ENCODE assay signal across 21 cellular contexts in genomic region chr7:122686360-122686878, GRCh38. TPM values are rescaled to one million over a fixed set of nuclear protein-coding genes. Genes with fewer than 3 reads are reported as not detected.
DNase-seq lines count a peak whose midpoint lies in the region; ATAC-seq, FAIRE-seq and TF ChIP-seq lines count a peak whose summit lies in the region.
"Had no signal": no experiment of that assay in that cellular context is flagged by ENCODE, and none has a peak within 500 bp of the region (broad histone marks: within the 10 kb centered on the region; RNA-seq: fewer than 3 reads in every experiment).

No MANE protein-coding gene starts in this region.

- H4K20me1 ChIP-seq in GM23338 (replicated peaks; ENCODE audit: insufficient read depth) (no peaks in the 10 kb centered on the region), Karpas-422 (ENCODE audit: insufficient read depth, low read depth, low read length) (no peaks in the 10 kb centered on the region), H1 (replicated peaks in 1 of 2; ENCODE audit: control insufficient read depth in 1 of 2, insufficient read depth in 2 of 2, low read length in 2 of 2) (no peaks in the 10 kb centered on the region)

- peak overlapping the region; percentile 37 for H3K27ac Mint-ChIP-seq in GM23338
- H3K27ac Mint-ChIP-seq: CD4-positive, alpha-beta memory T cell had no signal

- H3K36me3 ChIP-seq in GM23338 (ENCODE audit: insufficient read depth) (no peaks in the 10 kb centered on the region), Karpas-422 (ENCODE audit: insufficient read depth, low read length) (no peaks in the 10 kb centered on the region), H1 (ENCODE audit: control insufficient read depth in 2 of 4, insufficient read depth in 4 of 4, low read length in 3 of 4) (no peaks in the 10 kb centered on the region)
- H3K36me3 ChIP-seq: BE2C had no signal

- H3K79me2 ChIP-seq in GM23338 (replicated peaks; ENCODE audit: insufficient read depth) (no peaks in the 10 kb centered on the region), Karpas-422 (ENCODE audit: low read length) (no peaks in the 10 kb centered on the region), H1 (ENCODE audit: control insufficient read depth in 1 of 2, insufficient read depth in 2 of 2, low read length in 2 of 2) (no peaks in the 10 kb centered on the region)

- peaks cover 41% of the 10 kb centered on the region for H3K4me1 Mint-ChIP-seq in GM23338
- H3K4me1 Mint-ChIP-seq: CD4-positive, alpha-beta memory T cell had no signal

- no peak overlapping the region; the same call in 1 of the 2 replicates for H2AK5ac ChIP-seq in H1 (ENCODE audit: low read depth, low read length)

- no peak overlapping the region for H4K91ac ChIP-seq in H1 (replicated peaks; ENCODE audit: insufficient read length, low read length)

- no peak overlapping the region for H3K4me3 Mint-ChIP-seq in GM23338
- H3K4me3 Mint-ChIP-seq: CD4-positive, alpha-beta memory T cell had no signal

- TF ChIP-seq EP300 in H1 (IDR thresholded peaks at IDR 0.05; ENCODE audit: borderline replicate concordance in 1 of 2, low read depth in 2 of 2, low read length in 2 of 2): no peak

- TF ChIP-seq CTCF in GM23338 (conservative IDR thresholded peaks at IDR 0.05; ENCODE audit: low read depth in 2 of 2): no peak
- no peak for TF ChIP-seq CTCF in H1 (IDR thresholded peaks at IDR 0.05; ENCODE audit: control extremely low read depth in 1 of 3, insufficient read depth in 1 of 3, low read depth in 1 of 3, low read length in 3 of 3)
- TF ChIP-seq CTCF in GM13976 (IDR thresholded peaks at IDR 0.05; ENCODE audit: borderline replicate concordance, control extremely low read depth, extremely low read depth, insufficient read depth, missing control alignments): no peak

- no peak overlapping the region; the same call in 1 of the 2 replicates for H2BK5ac ChIP-seq in H1 (ENCODE audit: low read depth, low read length)

- H2BK120ac ChIP-seq in H1 (replicated peaks; ENCODE audit: low read depth, low read length): no peak overlapping the region

- no peak for TF ChIP-seq POLR2A in H1 (IDR thresholded peaks at IDR 0.05; ENCODE audit: control extremely low read depth in 1 of 2, low read depth in 2 of 2, low read length in 2 of 2)

- H3K4me2 ChIP-seq in GM23338 (peak overlapping the region; percentile 29; the same call in 1 of the 2 replicates), Karpas-422 (ENCODE audit: low read depth, low read length, poor library complexity, severe bottlenecking) (peak overlapping the region; percentile 50), H1 (ENCODE audit: insufficient read depth in 1 of 2, low read depth in 2 of 2, low read length in 2 of 2) (peak overlapping the region; percentile 34 to 70; a peak in 3 of 4 replicates)
- H3K4me2 ChIP-seq: A549 had no signal

- peaks cover 4% of the 10 kb centered on the region for H3K27me3 Mint-ChIP-seq in GM23338 (ENCODE audit: insufficient read depth, low read depth, poor library complexity)
- H3K27me3 Mint-ChIP-seq: CD4-positive, alpha-beta memory T cell had no signal

- no peaks in the 10 kb centered on the region for H3K23me2 ChIP-seq in H1 (ENCODE audit: low read depth, low read length)

- in situ Hi-C loops in GM13976 (cut with MboI; ENCODE audit: low sequenced_read_pairs, unreplicated experiment): no loop called here

- peak overlapping the region; percentile 87; the same call in 1 of the 2 replicates for H4K8ac ChIP-seq in H1 (ENCODE audit: extremely low read depth, insufficient read depth, low read length)

- H3K23ac ChIP-seq in H1 (ENCODE audit: insufficient read length): no peak overlapping the region

- POLR2A ChIA-PET in H1 (lab: Charles Lee; ENCODE audit: partially characterized antibody): interaction anchor here (2.2 kb wide), 1 partner anchor 9 kb away, joined by 9 read pairs; no protein-coding TSS in a partner anchor

- H3K4me1 ChIP-seq in GM23338 (ENCODE audit: insufficient read depth): peaks cover 28% of the 10 kb centered on the region
- H3K4me1 ChIP-seq in Karpas-422 (ENCODE audit: low read length): peaks cover 28% of the 10 kb centered on the region
- H3K4me1 ChIP-seq in H1 (replicated peaks in 1 of 4; ENCODE audit: control insufficient read depth in 3 of 4, insufficient read depth in 4 of 4, low read length in 3 of 4): peaks cover 4 to 16% (median 13%) of the 10 kb centered on the region in 4 experiments
- H3K4me1 ChIP-seq: A549, BE2C had no signal

- H3K14ac ChIP-seq in H1 (ENCODE audit: insufficient read length): no peak overlapping the region

- DNase-seq in GM23338 (ENCODE audit: low spot score) (peak; percentile 78), Karpas-422 (no peak), H1 (ENCODE audit: low read depth in 1 of 2, low spot score in 2 of 2) (no peak), iPS-NIHi11 (ENCODE audit: low spot score) (peak; percentile 12), GM13976 (ENCODE audit: low spot score) (no peak), NCI-H1436 treated with DMSO at 0.1 percent for 48 hours (lab: John Stamatoyannopoulos, UW) (no peak)
- DNase-seq: BE2C; CD4-positive, alpha-beta memory T cell; DMS153; DMS79 treated with DMSO at 0.1 percent for 48 hours; EL; GDM1; IMR-90; KBM-7 had no signal

- H2BK12ac ChIP-seq in H1 (ENCODE audit: low read depth, low read length): peak overlapping the region; percentile 21; the same call in 1 of the 2 replicates

- H2AFZ ChIP-seq in GM23338 (no peak overlapping the region), Karpas-422 (ENCODE audit: low read length) (no peak overlapping the region), H1 (ENCODE audit: low read length) (no peak overlapping the region; the same call in 1 of the 2 replicates)

- H3F3A ChIP-seq in GM23338 (replicated peaks; ENCODE audit: low read depth): no peaks in the 10 kb centered on the region; the same call in 1 of the 2 replicates

- H3K9me3 Mint-ChIP-seq in GM23338: no peaks in the 10 kb centered on the region; the same call in 2 of the 3 replicates

- no peak for TF ChIP-seq RAD21 in H1 (IDR thresholded peaks at IDR 0.05 in 1 of 2, conservative IDR thresholded peaks at IDR 0.05 in 1 of 2; ENCODE audit: low read depth in 2 of 2, low read length in 2 of 2)

- no peaks in the 10 kb centered on the region for H3K79me1 ChIP-seq in H1 (ENCODE audit: low read depth, low read length)

- no peak overlapping the region for H3K56ac ChIP-seq in H1 (replicated peaks; ENCODE audit: insufficient read length, low read depth, low read length)

- no peak for FAIRE-seq in H1 (lab: Jason Lieb, UNC)
- FAIRE-seq: A549 had no signal

- H3K9me2 ChIP-seq in GM23338 (ENCODE audit: insufficient read depth) (no peaks in the 10 kb centered on the region), Karpas-422 (replicated peaks; ENCODE audit: insufficient read depth, low read length) (no peaks in the 10 kb centered on the region)

- ATAC-seq in GM23338 (peak; percentile 76), GM21515 (IDR thresholded peaks at IDR 0.05; ENCODE audit: unreplicated experiment) (no peak), HG02588 (IDR thresholded peaks at IDR 0.05; ENCODE audit: unreplicated experiment) (no peak)
- ATAC-seq: A549, HCT116 had no signal

- H3K27ac ChIP-seq in GM23338 (ENCODE audit: low read depth): peak overlapping the region; percentile 39; the same call in 1 of the 2 replicates
- H3K27ac ChIP-seq in Karpas-422 (ENCODE audit: low read length): 0 out of 2 replicates have a peak overlapping the region, but pooled peaks have one; percentile 7
- no peak overlapping the region for H3K27ac ChIP-seq in H1 (ENCODE audit: low read depth, low read length)
- H3K27ac ChIP-seq: A549, C4-2B had no signal

- CTCF ChIA-PET in H1 (lab: Charles Lee; ENCODE audit: partially characterized antibody): interaction anchor here (1.1 to 5.0 kb wide), 8 partner anchors 9 to 468 kb away, joined by 3 to 35 read pairs (median 4); partner anchors contain the start of genes RNF133 and RNF148

- H3K27me3 ChIP-seq in GM23338 (ENCODE audit: insufficient read depth) (no peaks in the 10 kb centered on the region), Karpas-422 (ENCODE audit: low read length) (no peaks in the 10 kb centered on the region), H1 (replicated peaks in 1 of 4; ENCODE audit: control insufficient read depth in 3 of 4, extremely low read depth in 1 of 4, insufficient read depth in 3 of 4, low read length in 3 of 4) (no peaks in the 10 kb centered on the region)

- no peak overlapping the region; the same call in 1 of the 2 replicates for H3K18ac ChIP-seq in H1 (ENCODE audit: extremely low read depth, low read length)

- H4K5ac ChIP-seq in H1 (ENCODE audit: insufficient read length, low read depth, low read length): no peak overlapping the region

- no peaks in the 10 kb centered on the region for H3K36me3 Mint-ChIP-seq in GM23338 (ENCODE audit: low read depth)
- H3K36me3 Mint-ChIP-seq: CD4-positive, alpha-beta memory T cell had no signal

- H3K4me3 ChIP-seq in GM23338 (no peak overlapping the region), Karpas-422 (ENCODE audit: low read length) (no peak overlapping the region), H1 (ENCODE audit: extremely low read depth in 1 of 4, insufficient read depth in 2 of 4, low read depth in 3 of 4, low read length in 4 of 4) (no peak overlapping the region)
- H3K4me3 ChIP-seq: A549 had no signal

- H3K9ac ChIP-seq in Karpas-422 (ENCODE audit: low read length): no peak overlapping the region
- H3K9ac ChIP-seq in H1 (replicated peaks in 1 of 4; ENCODE audit: extremely low read depth in 1 of 4, low read depth in 3 of 4, low read length in 3 of 4): no peak overlapping the region; a peak in 2 of 7 replicates

- H2BK15ac ChIP-seq in H1 (ENCODE audit: low read length): no peak overlapping the region

- no peaks in the 10 kb centered on the region; the same call in 1 of the 2 replicates for H3K9me3 ChIP-seq in Karpas-422 (ENCODE audit: low read length)
- H3K9me3 ChIP-seq in H1 (ENCODE audit: insufficient read depth in 2 of 2, low read depth in 1 of 2, low read length in 1 of 2): no peaks in the 10 kb centered on the region
- H3K9me3 ChIP-seq: A549, BE2C had no signal

- H2BK20ac ChIP-seq in H1 (ENCODE audit: low read length): 0 out of 2 replicates have a peak overlapping the region, but pooled peaks have one; percentile 3

- H3K4ac ChIP-seq in H1 (replicated peaks; ENCODE audit: insufficient read length, low read depth, low read length): no peak overlapping the region

- WGBS in H1 (ENCODE audit: extremely low coverage in 1 of 2, insufficient coverage in 1 of 2, insufficient read length in 1 of 2, insufficient replicate concordance in 2 of 2, low coverage in 1 of 2, low lambda C conversion rate in 2 of 2, missing lambda C conversion rate in 1 of 2), 2 experiments: 39% methylated on average over 10 of the region's 10 CpGs; no CpG with 5 or more reads in 1 of the 2 experiments

RNA-seq across cellular contexts. Expression of gene RNF133, which starts 12.5 kb away (rescaled TPM):
- 1.1 and 2.0 TPM in 2 replicates for total RNA-seq in GM23338 (2014; rRNA removed; shearing (Covaris generic))
- polyA plus RNA-seq in GM23338 (2016; fragmentation: Nextera tagmentation; extraction: Ambion mirVana) (not detected in 2 replicates), H1 (2011; rRNA removed) (0.09 TPM in 1 of 2 replicates, not detected in the other)
- total RNA-seq in Karpas-422 (2014; rRNA removed; shearing (Covaris generic); ENCODE audit: low replicate concordance): not detected in 2 replicates
- total RNA-seq in H1 (2021; fragmentation: NEBNext Ultra II Directional; extraction: Animal tissue kit (Norgen Biotek cat#: 25700)): 0.39 TPM in 1 of 2 replicates, not detected in the other
- polyA plus RNA-seq in H1 (2011; cell fraction: cytosol; rRNA removed): not detected
- not detected for polyA plus RNA-seq in H1 (2011; cell fraction: nucleus; rRNA removed)
- polyA plus RNA-seq in H1 (2012, experiment 1 of 2): not detected in 4 replicates
- not detected for polyA plus RNA-seq in H1 (2012, experiment 2 of 2)
- polyA plus RNA-seq in H1 (2013, experiment 1 of 2): 0.06 TPM
- not detected for polyA plus RNA-seq in H1 (2013, experiment 2 of 2)
- 1.9 and 2.3 TPM in 2 replicates for polyA minus RNA-seq in H1 (2011; rRNA and poly(A)+ RNA removed)
- not detected for polyA minus RNA-seq in H1 (2011; cell fraction: cytosol; rRNA and poly(A)+ RNA removed)
- polyA minus RNA-seq in H1 (2011; cell fraction: nucleus; rRNA and poly(A)+ RNA removed): 6.8 TPM
- total RNA-seq: CD4-positive, alpha-beta memory T cell; H4; IMR-90 had no signal
- polyA plus RNA-seq: A549; AG04450; CD4-positive, alpha-beta memory T cell; IMR-90 had no signal

RNA-seq across cellular contexts. Expression of gene RNF148, which starts 16.3 kb away (rescaled TPM):
- total RNA-seq in GM23338 (2014; rRNA removed; shearing (Covaris generic)): 0.23 and 2.2 TPM in 2 replicates
- not detected in 2 replicates for polyA plus RNA-seq in GM23338 (2016; fragmentation: Nextera tagmentation; extraction: Ambion mirVana)
- not detected in 2 replicates for total RNA-seq in Karpas-422 (2014; rRNA removed; shearing (Covaris generic); ENCODE audit: low replicate concordance)
- 0.45 TPM in 1 of 2 replicates, not detected in the other for total RNA-seq in H1 (2021; fragmentation: NEBNext Ultra II Directional; extraction: Animal tissue kit (Norgen Biotek cat#: 25700))
- polyA plus RNA-seq in H1 (2011; rRNA removed): 0.11 and 0.27 TPM in 2 replicates
- 0.14 TPM for polyA plus RNA-seq in H1 (2011; cell fraction: cytosol; rRNA removed)
- 0.30 TPM for polyA plus RNA-seq in H1 (2011; cell fraction: nucleus; rRNA removed)
- 0.13 to 0.36 TPM (median 0.19 TPM) in 3 of 4 replicates, not detected in the other for polyA plus RNA-seq in H1 (2012, experiment 1 of 2)
- polyA plus RNA-seq in H1 (2012, experiment 2 of 2): not detected
- polyA plus RNA-seq in H1 (2013, experiment 1 of 2): 0.10 TPM
- polyA plus RNA-seq in H1 (2013, experiment 2 of 2): 0.13 TPM
- polyA minus RNA-seq in H1 (2011; rRNA and poly(A)+ RNA removed): 3.2 and 8.9 TPM in 2 replicates
- not detected for polyA minus RNA-seq in H1 (2011; cell fraction: cytosol; rRNA and poly(A)+ RNA removed)
- polyA minus RNA-seq in H1 (2011; cell fraction: nucleus; rRNA and poly(A)+ RNA removed): 16.9 TPM
- total RNA-seq: CD4-positive, alpha-beta memory T cell; IMR-90 had no signal
- polyA plus RNA-seq: A549; AG04450; CD4-positive, alpha-beta memory T cell; IMR-90 had no signal

Comparison
In these comparisons a context has a peak if more than half of its experiments do, and no peak if none do; other contexts are left out.
1. DNase-seq: peak in GM23338 (single experiment) and iPS-NIHi11 (single experiment); none in Karpas-422 (single experiment), H1 (0 of 2), GM13976 (single experiment) and NCI-H1436 treated with DMSO at 0.1 percent for 48 hours (single experiment).
2. Peak in every context shown above with its lines, with median percentiles within 50 percentile points of each other: H3K4me2 ChIP-seq.